1 cellular context compared by ENCODE assay signal in the genomic region with DNA sequence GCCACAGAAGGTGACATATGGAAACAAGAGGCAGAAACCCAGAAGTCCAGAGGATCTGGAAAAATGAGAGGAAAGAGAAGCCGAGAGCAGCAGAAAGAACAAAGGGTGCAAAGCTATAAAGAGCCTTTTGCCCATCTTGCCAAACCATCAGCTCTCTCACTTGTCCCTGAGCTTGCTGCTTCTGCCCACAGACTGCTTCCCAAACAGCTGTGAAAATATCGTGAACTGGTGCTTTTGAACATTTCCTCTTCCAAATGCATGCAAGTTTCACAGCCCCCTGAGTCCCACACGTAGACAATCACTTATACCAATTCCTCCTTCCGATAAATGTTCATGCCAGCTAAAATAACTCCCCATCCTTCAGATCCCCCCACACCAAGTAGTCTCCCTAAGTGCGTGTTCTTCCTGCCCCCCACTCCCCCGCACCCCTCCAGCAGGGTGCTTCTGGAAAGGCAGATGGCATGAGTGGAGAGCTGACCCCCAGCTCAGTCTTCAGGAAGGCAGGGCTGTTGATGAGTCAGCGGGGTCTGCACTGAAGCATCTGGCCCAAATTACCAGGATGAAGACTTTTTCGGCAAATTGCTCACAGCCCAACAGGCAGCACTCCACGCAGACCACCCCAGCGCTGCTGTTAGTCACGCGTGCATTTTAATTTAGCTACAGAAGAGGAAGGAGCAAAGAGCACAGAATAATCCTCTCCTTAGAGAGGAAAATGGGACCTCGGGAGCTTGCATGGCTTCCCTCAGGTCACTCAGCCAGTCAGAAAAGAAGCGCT.
TF ChIP-seq lines count a peak whose summit lies in the region.

No MANE protein-coding gene starts in this region.

TF ChIP-seq in H1, 55 proteins besides CTCF, POLR2A, EP300 and RAD21:
- TF ChIP-seq, protein P1, sequence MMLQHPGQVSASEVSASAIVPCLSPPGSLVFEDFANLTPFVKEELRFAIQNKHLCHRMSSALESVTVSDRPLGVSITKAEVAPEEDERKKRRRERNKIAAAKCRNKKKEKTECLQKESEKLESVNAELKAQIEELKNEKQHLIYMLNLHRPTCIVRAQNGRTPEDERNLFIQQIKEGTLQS (IDR thresholded peaks at IDR 0.05; ENCODE audit: insufficient read depth, low read depth, low read length): no peak
- peak; percentile 4 for TF ChIP-seq KDM4A (IDR thresholded peaks at IDR 0.05; ENCODE audit: low read depth, low read length, severe bottlenecking)
- no peak for TF ChIP-seq SIX5 (IDR thresholded peaks at IDR 0.05; ENCODE audit: low read depth, low read length)
- TF ChIP-seq SIN3A (conservative IDR thresholded peaks at IDR 0.05 in 1 of 2, IDR thresholded peaks at IDR 0.05 in 1 of 2; ENCODE audit: low read depth in 1 of 2, low read length in 2 of 2): no peak
